8 cellular contexts compared by ENCODE assay signal in genomic region chr1:25997759-25998074, GRCh38. TPM values are rescaled to one million over a fixed set of nuclear protein-coding genes. Genes with fewer than 3 reads are reported as not detected.
A peak's percentile ranks its signal among the peaks of the same experiment; 100 is the strongest.
DNase-seq lines count a peak whose midpoint lies in the region; ATAC-seq and TF ChIP-seq lines count a peak whose summit lies in the region.

Gene PAFAH2, minus strand, starts transcription at chr1:25998063. Its CDS starts 7,247 bp downstream, at chr1:25990816.

- H3K4me2 ChIP-seq in BLaER1 treated with 17β-estradiol and CSF1 and Interleukin-3, amounts not matched to agents 10 nM and 100 nM: peak within 1 kb of the TSS; percentile 85 to 98 (median 90)
- H3K4me2 ChIP-seq in smooth muscle cell: peak within 1 kb of the TSS; percentile 87

- intact Hi-C loops in activated T-helper 1 cell treated with anti-CD3 and anti-CD28 coated beads, Interleukin-12 subunit alpha, Interleukin-12 subunit beta, Interleukin-2, Interleukin-4 antibody, amounts not matched to agents 30 ng/mL and 10 ng/mL and 1 ng/mL, durations not matched to agents 14 hours and 24 hours and 36 hours (cut with micrococcal nuclease): loop anchor here (1.0 to 5.0 kb wide), 8 partner anchors 26 to 750 kb away; partner anchors contain the start of genes AUNIP, PDIK1L and RSRP1
- intact Hi-C loops in right cardiac atrium (cut with DNase I): loop anchor here (2.0 to 5.0 kb wide), 2 partner anchors 100 to 103 kb away; no protein-coding TSS in a partner anchor

- peaks cover 18% of the 10 kb centered on the region for H3K4me1 Mint-ChIP-seq in activated T-helper 1 cell treated with anti-CD3 and anti-CD28 coated beads, Interleukin-12 subunit alpha, Interleukin-12 subunit beta, Interleukin-2, Interleukin-4 antibody, amounts not matched to agents 30 ng/mL and 10 ng/mL and 1 ng/mL, durations not matched to agents 14 hours and 24 hours and 36 hours (ENCODE audit: low read depth)

- no peak for TF ChIP-seq CTCF in smooth muscle cell (IDR thresholded peaks at IDR 0.05; ENCODE audit: borderline replicate concordance, insufficient read depth, poor library complexity, severe bottlenecking)

- H3K36me3 ChIP-seq in BLaER1 treated with 17β-estradiol and CSF1 and Interleukin-3, amounts not matched to agents 10 nM and 100 nM: peaks cover 0 to 6% (median 0%) of the 10 kb centered on the region in 11 experiments; a peak in 1 of 22 replicates
- H3K36me3 ChIP-seq in smooth muscle cell (ENCODE audit: low read depth): no peaks in the 10 kb centered on the region

- peak within 1 kb of the TSS; percentile 82 to 100 (median 98) for H3K27ac ChIP-seq in BLaER1 treated with 17β-estradiol and CSF1 and Interleukin-3, amounts not matched to agents 10 nM and 100 nM
- peak within 1 kb of the TSS; percentile 56 for H3K27ac ChIP-seq in right cardiac atrium (ENCODE audit: low read length)
- H3K27ac ChIP-seq in smooth muscle cell (ENCODE audit: low read depth): peak within 1 kb of the TSS; percentile 70

- no peak for DNase-seq in activated T-helper 1 cell treated with anti-CD3 and anti-CD28 coated beads, Interleukin-12 subunit alpha, Interleukin-12 subunit beta, Interleukin-2, Interleukin-4 antibody, amounts not matched to agents 30 ng/mL and 10 ng/mL and 1 ng/mL, durations not matched to agents 14 hours and 24 hours and 36 hours (ENCODE audit: low spot score)
- peak; percentile 41 to 73 (median 69) for DNase-seq in right cardiac atrium
- DNase-seq in smooth muscle cell (lab: John Stamatoyannopoulos, UW; ENCODE audit: unreplicated experiment): no peak
- DNase-seq in NCI-H1092 (lab: John Stamatoyannopoulos, UW): no peak

- no peaks in the 10 kb centered on the region for H3K9me3 ChIP-seq in BLaER1 treated with 17β-estradiol and CSF1 and Interleukin-3, amounts not matched to agents 10 nM and 100 nM (replicated peaks in 1 of 11)
- H3K9me3 ChIP-seq in right cardiac atrium (ENCODE audit: control insufficient read depth, low read length): no peaks in the 10 kb centered on the region
- no peaks in the 10 kb centered on the region for H3K9me3 ChIP-seq in smooth muscle cell (replicated peaks; ENCODE audit: low read depth)

- H3K9ac ChIP-seq in BLaER1 treated with 17β-estradiol and CSF1 and Interleukin-3, amounts not matched to agents 10 nM and 100 nM: peak within 1 kb of the TSS; percentile 81 to 96 (median 88)
- H3K9ac ChIP-seq in smooth muscle cell (ENCODE audit: low read depth): peak within 1 kb of the TSS; percentile 80

- H3K79me2 ChIP-seq in smooth muscle cell (ENCODE audit: low read depth): no peaks in the 10 kb centered on the region

- H3K4me3 Mint-ChIP-seq in activated T-helper 1 cell treated with anti-CD3 and anti-CD28 coated beads, Interleukin-12 subunit alpha, Interleukin-12 subunit beta, Interleukin-2, Interleukin-4 antibody, amounts not matched to agents 30 ng/mL and 10 ng/mL and 1 ng/mL, durations not matched to agents 14 hours and 24 hours and 36 hours: peak within 1 kb of the TSS; percentile 98

- no peaks in the 10 kb centered on the region for H4K20me1 ChIP-seq in BLaER1 treated with 17β-estradiol and CSF1 and Interleukin-3, amounts not matched to agents 10 nM and 100 nM
- H4K20me1 ChIP-seq in smooth muscle cell (ENCODE audit: low read depth): no peaks in the 10 kb centered on the region

- peak within 1 kb of the TSS; percentile 60 to 77 (median 68) for H3K4me3 ChIP-seq in BLaER1 treated with 17β-estradiol and CSF1 and Interleukin-3, amounts not matched to agents 10 nM and 100 nM
- H3K4me3 ChIP-seq in right cardiac atrium (ENCODE audit: low read length) (peak within 1 kb of the TSS; percentile 55), smooth muscle cell (peak within 1 kb of the TSS; percentile 65)

- H3K27me3 Mint-ChIP-seq in activated T-helper 1 cell treated with anti-CD3 and anti-CD28 coated beads, Interleukin-12 subunit alpha, Interleukin-12 subunit beta, Interleukin-2, Interleukin-4 antibody, amounts not matched to agents 30 ng/mL and 10 ng/mL and 1 ng/mL, durations not matched to agents 14 hours and 24 hours and 36 hours (ENCODE audit: insufficient read depth): no peaks in the 10 kb centered on the region

- H3K27ac Mint-ChIP-seq in activated T-helper 1 cell treated with anti-CD3 and anti-CD28 coated beads, Interleukin-12 subunit alpha, Interleukin-12 subunit beta, Interleukin-2, Interleukin-4 antibody, amounts not matched to agents 30 ng/mL and 10 ng/mL and 1 ng/mL, durations not matched to agents 14 hours and 24 hours and 36 hours: peak within 1 kb of the TSS; percentile 98

- WGBS in right cardiac atrium: under 1% methylated on average over 15 of the region's 15 CpGs
- WGBS in smooth muscle cell (ENCODE audit: low lambda C conversion rate): 2% methylated on average over 13 of the region's 15 CpGs

- ATAC-seq in HG02798 (IDR thresholded peaks at IDR 0.05; ENCODE audit: poor library complexity, unreplicated experiment): peak; percentile 22
- peak; percentile 22 to 53 for ATAC-seq in right cardiac atrium
- no peak for ATAC-seq in HG02678 (IDR thresholded peaks at IDR 0.05; ENCODE audit: unreplicated experiment)
- ATAC-seq in GM21423 (IDR thresholded peaks at IDR 0.05; ENCODE audit: unreplicated experiment): no peak

- H3K4me1 ChIP-seq in BLaER1 treated with 17β-estradiol and CSF1 and Interleukin-3, amounts not matched to agents 10 nM and 100 nM: peaks cover 28 to 57% (median 51%) of the 10 kb centered on the region in 10 experiments
- H3K4me1 ChIP-seq in right cardiac atrium (ENCODE audit: control insufficient read depth, insufficient read depth, low read length): no peaks in the 10 kb centered on the region
- peaks cover 13% of the 10 kb centered on the region for H3K4me1 ChIP-seq in smooth muscle cell (ENCODE audit: low read depth)

- H3K36me3 Mint-ChIP-seq in activated T-helper 1 cell treated with anti-CD3 and anti-CD28 coated beads, Interleukin-12 subunit alpha, Interleukin-12 subunit beta, Interleukin-2, Interleukin-4 antibody, amounts not matched to agents 30 ng/mL and 10 ng/mL and 1 ng/mL, durations not matched to agents 14 hours and 24 hours and 36 hours (ENCODE audit: low read depth): peaks cover 2% of the 10 kb centered on the region

- H3F3A ChIP-seq in smooth muscle cell (ENCODE audit: low read depth): no peaks in the 10 kb centered on the region

- no peaks in the 10 kb centered on the region for H3K9me3 Mint-ChIP-seq in activated T-helper 1 cell treated with anti-CD3 and anti-CD28 coated beads, Interleukin-12 subunit alpha, Interleukin-12 subunit beta, Interleukin-2, Interleukin-4 antibody, amounts not matched to agents 30 ng/mL and 10 ng/mL and 1 ng/mL, durations not matched to agents 14 hours and 24 hours and 36 hours

- peak within 1 kb of the TSS; percentile 95 for H2AFZ ChIP-seq in smooth muscle cell (ENCODE audit: low read depth)

- no peaks in the 10 kb centered on the region for H3K27me3 ChIP-seq in BLaER1 treated with 17β-estradiol and CSF1 and Interleukin-3, amounts not matched to agents 10 nM and 100 nM
- no peaks in the 10 kb centered on the region for H3K27me3 ChIP-seq in right cardiac atrium (ENCODE audit: control insufficient read depth, insufficient read depth)
- H3K27me3 ChIP-seq in smooth muscle cell (ENCODE audit: low read depth): no peaks in the 10 kb centered on the region

RNA-seq across cellular contexts. Expression of gene PAFAH2, which starts in this region (rescaled TPM):
- 8.0 and 9.0 TPM in 2 replicates for total RNA-seq in activated T-helper 1 cell treated with anti-CD3 and anti-CD28 coated beads, Interleukin-12 subunit alpha, Interleukin-12 subunit beta, Interleukin-2, Interleukin-4 antibody, amounts not matched to agents 30 ng/mL and 10 ng/mL and 1 ng/mL, durations not matched to agents 14 hours and 24 hours and 36 hours
- total RNA-seq in right cardiac atrium: 1 to 10 TPM; 3.9 to 5.6 (median 4.2) TPM
- 2.0 TPM for polyA plus RNA-seq in right cardiac atrium
- 9.2 and 9.4 TPM in 2 replicates for total RNA-seq in smooth muscle cell
- 9.6 and 13.2 TPM in 2 replicates for polyA plus RNA-seq in smooth muscle cell

Comparison
In these comparisons a context has a peak if more than half of its experiments do, and no peak if none do; other contexts are left out.
1. ATAC-seq: peak in HG02798 (single experiment) and right cardiac atrium (2 of 2); none in HG02678 (single experiment) and GM21423 (single experiment).
2. DNase-seq: peak in right cardiac atrium (3 of 3); none in activated T-helper 1 cell treated with anti-CD3 and anti-CD28 coated beads, Interleukin-12 subunit alpha, Interleukin-12 subunit beta, Interleukin-2, Interleukin-4 antibody, amounts not matched to agents 30 ng/mL and 10 ng/mL and 1 ng/mL, durations not matched to agents 14 hours and 24 hours and 36 hours (single experiment), smooth muscle cell (single experiment) and NCI-H1092 (single experiment).
3. Peak in every context shown above with its lines, with median percentiles within 50 percentile points of each other: H3K27ac ChIP-seq and H3K4me3 ChIP-seq.